8 cellular contexts compared by ENCODE assay signal in genomic region chrX:19544693-19545305, GRCh38. TPM values are rescaled to one million over a fixed set of nuclear protein-coding genes. Genes with fewer than 3 reads are reported as not detected.
DNase-seq lines count a peak whose midpoint lies in the region; TF ChIP-seq lines count a peak whose summit lies in the region.

No MANE protein-coding gene starts in this region.

- H3K36me3 Mint-ChIP-seq in MCF 10A (ENCODE audit: insufficient read depth, unreplicated experiment) (no peaks in the 10 kb centered on the region), immature natural killer cell (peaks cover 3 to 8% (median 4%) of the 10 kb centered on the region in 3 donors)

- TF ChIP-seq CTCF in MCF 10A (IDR thresholded peaks at IDR 0.05; ENCODE audit: unreplicated experiment) = peak; percentile 79

- DNase-seq in activated CD8-positive, alpha-beta memory T cell treated with anti-CD3 and anti-CD28 coated beads, Interleukin-2, amount 50 U/mL, for 1 hour (ENCODE audit: extremely low read depth) = peak; percentile 5
- DNase-seq in activated CD8-positive, alpha-beta memory T cell treated with anti-CD3 and anti-CD28 coated beads for 24 hours = no peak
- DNase-seq in HuH-7.5 (ENCODE audit: low spot score) (peak; percentile 41), RPMI8226 (peak; percentile 47), MCF 10A (ENCODE audit: unreplicated experiment) (peak; percentile 71), immature natural killer cell (peak; percentile 18 to 45 (median 40))
- DNase-seq in stimulated activated CD8-positive, alpha-beta memory T cell treated with anti-CD3 and anti-CD28 coated beads, Interleukin-15, amount 100 ng/mL, for 1 hour (ENCODE audit: low read depth) = peak; percentile 4
- DNase-seq in activated effector memory CD4-positive, alpha-beta T cell treated with Interleukin-2 at 50 U/mL for 16 hours = no peak

- H3K27me3 Mint-ChIP-seq in MCF 10A (ENCODE audit: insufficient read depth, unreplicated experiment) (peaks cover 66% of the 10 kb centered on the region), immature natural killer cell (ENCODE audit: low read depth in 3 of 3) (peaks cover 10 to 19% (median 16%) of the 10 kb centered on the region in 3 donors)

- H3K9me3 Mint-ChIP-seq in MCF 10A (ENCODE audit: unreplicated experiment) = no peaks in the 10 kb centered on the region
- H3K9me3 Mint-ChIP-seq in immature natural killer cell = peaks cover 0 to 2% (median 0%) of the 10 kb centered on the region in 6 donors

- H3K4me3 Mint-ChIP-seq in MCF 10A (ENCODE audit: unreplicated experiment) = no peak overlapping the region
- no peak overlapping the region for H3K4me3 Mint-ChIP-seq in immature natural killer cell

- CTCF ChIA-PET in MCF 10A (lab: Yijun Ruan, JAX) = interaction anchor here (0.6 to 1.7 kb wide), 5 partner anchors 9 to 206 kb away, joined by 3 to 5 read pairs (median 3); no protein-coding TSS in a partner anchor

- H3K27ac Mint-ChIP-seq in MCF 10A (ENCODE audit: low read depth, unreplicated experiment) (no peak overlapping the region), immature natural killer cell (peak overlapping the region in 3 of 6 donors; percentile 33 to 58 (median 44))

- POLR2A ChIA-PET in MCF 10A (lab: Yijun Ruan, JAX) = no interaction called here

- no peaks in the 10 kb centered on the region for H3K4me1 Mint-ChIP-seq in MCF 10A (ENCODE audit: insufficient read depth, unreplicated experiment)
- peaks cover 12 to 23% of the 10 kb centered on the region in 2 donors for H3K4me1 Mint-ChIP-seq in immature natural killer cell

- no TSS peak for BruUV-seq in MCF 10A (replicated peaks; lab: Mats Ljungman, UMichigan)

- intact Hi-C loops in MCF 10A (cut with micrococcal nuclease) = loop anchor here (1.0 kb wide), 2 partner anchors 344 to 523 kb away; no protein-coding TSS in a partner anchor

RNA-seq across cellular contexts. Expression of gene MAP3K15, which starts 29.5 kb away (rescaled TPM):
- not detected in 2 replicates for total RNA-seq in MCF 10A (2022)
- polyA plus RNA-seq in immature natural killer cell = not detected

Comparison
In these comparisons a context has a peak if more than half of its experiments do, and no peak if none do; other contexts are left out.
1. DNase-seq: peak in activated CD8-positive, alpha-beta memory T cell treated with anti-CD3 and anti-CD28 coated beads, Interleukin-2, amount 50 U/mL, for 1 hour (single experiment), HuH-7.5 (single experiment), RPMI8226 (single experiment), MCF 10A (single experiment), immature natural killer cell (3 of 3) and stimulated activated CD8-positive, alpha-beta memory T cell treated with anti-CD3 and anti-CD28 coated beads, Interleukin-15, amount 100 ng/mL, for 1 hour (single experiment); none in activated CD8-positive, alpha-beta memory T cell treated with anti-CD3 and anti-CD28 coated beads for 24 hours (single experiment) and activated effector memory CD4-positive, alpha-beta T cell treated with Interleukin-2 at 50 U/mL for 16 hours (single experiment).